In the genomic region with DNA sequence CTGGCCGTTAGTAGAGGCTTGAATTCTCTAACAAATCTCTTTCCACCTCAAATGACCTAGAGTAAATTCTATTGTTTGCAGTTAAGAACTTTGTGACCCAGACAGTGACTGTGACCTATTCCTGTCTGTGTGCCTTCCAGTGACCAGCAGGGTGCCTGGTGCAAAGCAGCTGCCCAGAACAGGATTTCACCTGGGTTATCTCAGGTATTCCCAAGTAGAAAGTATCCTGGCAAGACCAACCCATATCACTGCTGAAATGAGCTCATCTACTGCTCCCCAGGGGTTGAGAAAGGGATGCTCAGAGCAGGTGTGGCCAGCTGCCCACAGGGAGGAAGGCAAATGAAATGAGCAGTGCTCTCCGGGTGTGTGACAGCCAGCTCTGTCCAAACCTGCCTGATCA, we compare ENCODE assay signal across 27 cellular contexts. TPM values are rescaled to one million over a fixed set of nuclear protein-coding genes. Genes with fewer than 3 reads are reported as not detected.
DNase-seq lines count a peak whose midpoint lies in the region; ATAC-seq and TF ChIP-seq lines count a peak whose summit lies in the region.
"Had no signal": no experiment of that assay in that cellular context is flagged by ENCODE, and none has a peak within 500 bp of the region (broad histone marks: within the 10 kb centered on the region; RNA-seq: fewer than 3 reads in every experiment).

No MANE protein-coding gene starts in this region.

- ATAC-seq in GM18511 (IDR thresholded peaks at IDR 0.05; ENCODE audit: unreplicated experiment) (no peak), upper lobe of right lung (no peak)
- ATAC-seq: natural killer cell had no signal

- H3K4me1 ChIP-seq in Caco-2 = peaks cover 25% of the 10 kb centered on the region
- no peaks in the 10 kb centered on the region for H3K4me1 ChIP-seq in upper lobe of right lung
- H3K4me1 ChIP-seq: left ventricle myocardium inferior had no signal

- peak; percentile 25 to 58 for TF ChIP-seq CTCF in Caco-2 (IDR thresholded peaks at IDR 0.05; ENCODE audit: insufficient read depth in 1 of 2, low read depth in 1 of 2, low read length in 1 of 2, severe bottlenecking in 1 of 2, unreplicated experiment in 1 of 2)
- TF ChIP-seq CTCF in LNCaP clone FGC (IDR thresholded peaks at IDR 0.05; ENCODE audit: control insufficient read depth, extremely low read depth, insufficient read depth) = 0 out of 2 replicates have a peak, but pooled peaks have one; percentile 17
- no peak for TF ChIP-seq CTCF in CD14-positive monocyte (IDR thresholded peaks at IDR 0.05)
- TF ChIP-seq CTCF in upper lobe of right lung (IDR thresholded peaks at IDR 0.05) = no peak

- no peaks in the 10 kb centered on the region for H3K9me3 Mint-ChIP-seq in Caco-2 (ENCODE audit: unreplicated experiment)
- peaks cover 0 to 3% (median 0%) of the 10 kb centered on the region in 7 donors for H3K9me3 Mint-ChIP-seq in CD14-positive monocyte
- H3K9me3 Mint-ChIP-seq: activated naive CD4-positive, alpha-beta T cell treated with anti-CD3 and anti-CD28 coated beads for 36 hours; natural killer cell had no signal

- H3K4me1 Mint-ChIP-seq in Caco-2 (ENCODE audit: low read depth, unreplicated experiment) (peaks cover 26% of the 10 kb centered on the region), CD14-positive monocyte (no peaks in the 10 kb centered on the region)

- no peak overlapping the region for H3K4me3 ChIP-seq in Caco-2 (ENCODE audit: low read depth, low read length)
- no peak overlapping the region for H3K4me3 ChIP-seq in LNCaP clone FGC (ENCODE audit: low read depth, low read length)
- H3K4me3 ChIP-seq in upper lobe of right lung = no peak overlapping the region
- H3K4me3 ChIP-seq: BLaER1, hepatocyte, left ventricle myocardium inferior had no signal

- H3K4me3 Mint-ChIP-seq in Caco-2 (ENCODE audit: unreplicated experiment) (no peak overlapping the region), CD14-positive monocyte (no peak overlapping the region)
- H3K4me3 Mint-ChIP-seq: activated naive CD4-positive, alpha-beta T cell treated with anti-CD3 and anti-CD28 coated beads for 36 hours; natural killer cell had no signal

- H3K36me3 ChIP-seq in Caco-2 (ENCODE audit: control insufficient read depth, insufficient read depth, low read length) = no peaks in the 10 kb centered on the region
- H3K36me3 ChIP-seq in upper lobe of right lung = no peaks in the 10 kb centered on the region
- H3K36me3 ChIP-seq: BLaER1, left ventricle myocardium inferior had no signal

- intact Hi-C loops in Caco-2 (cut with micrococcal nuclease; ENCODE audit: unreplicated experiment) (no loop called here), CD14-positive monocyte (cut with micrococcal nuclease) (no loop called here), upper lobe of right lung (cut with DNase I) (no loop called here)

- H3K27ac ChIP-seq in upper lobe of right lung = no peak overlapping the region
- H3K27ac ChIP-seq: BLaER1, hepatocyte, left ventricle myocardium inferior had no signal

- H3K27ac Mint-ChIP-seq in Caco-2 (ENCODE audit: unreplicated experiment) (no peak overlapping the region), CD14-positive monocyte (no peak overlapping the region)
- H3K27ac Mint-ChIP-seq: activated naive CD4-positive, alpha-beta T cell treated with anti-CD3 and anti-CD28 coated beads for 36 hours; natural killer cell had no signal

- H3K36me3 Mint-ChIP-seq in Caco-2 (ENCODE audit: insufficient read depth, unreplicated experiment) (no peaks in the 10 kb centered on the region), CD14-positive monocyte (no peaks in the 10 kb centered on the region)
- H3K36me3 Mint-ChIP-seq: natural killer cell had no signal

- H3K9me3 ChIP-seq in Caco-2 (no peaks in the 10 kb centered on the region), upper lobe of right lung (no peaks in the 10 kb centered on the region)
- H3K9me3 ChIP-seq: BLaER1, left ventricle myocardium inferior, SK-N-SH had no signal

- DNase-seq in Caco-2 (no peak), LNCaP clone FGC (ENCODE audit: low read depth) (peak; percentile 92), NCI-H69 (lab: John Stamatoyannopoulos, UW) (peak; percentile 39), iPS-NIHi11 (ENCODE audit: low spot score) (peak; percentile 22), CD14-positive monocyte (ENCODE audit: low spot score) (no peak), upper lobe of right lung (no peak)
- DNase-seq: ACHN; activated CD4-positive, alpha-beta T cell treated with anti-CD3 and anti-CD28 coated beads for 4 hours; activated naive CD4-positive, alpha-beta T cell treated with anti-CD3 and anti-CD28 coated beads for 36 hours; activated T-cell treated with anti-CD3 and anti-CD28 coated beads, Interleukin-2, amount 50 U/mL, for 48 hours; Calu3; effector CD4-positive, alpha-beta T cell; left ventricle myocardium inferior; midbrain; natural killer cell; NCI-H1930; NCI-H524 treated with DMSO at 0.1 percent for 48 hours; SK-N-SH; T-helper 2 cell had no signal

- no TSS peak for BruUV-seq in Caco-2 (replicated peaks; lab: Mats Ljungman, UMichigan)

- no peaks in the 10 kb centered on the region for H3K27me3 Mint-ChIP-seq in Caco-2 (ENCODE audit: insufficient read depth, unreplicated experiment)
- H3K27me3 Mint-ChIP-seq in CD14-positive monocyte (ENCODE audit: low read depth in 3 of 3) = peaks cover 0 to 5% (median 0%) of the 10 kb centered on the region in 3 donors

- POLR2A ChIA-PET in Caco-2 (lab: Charles Lee) = interaction anchor here (1.1 kb wide), 1 partner anchor 16 kb away, joined by 3 read pairs; no protein-coding TSS in a partner anchor

- H3K27me3 ChIP-seq in Caco-2 (replicated peaks; ENCODE audit: control insufficient read depth, insufficient read depth, low read length) (no peaks in the 10 kb centered on the region), upper lobe of right lung (no peaks in the 10 kb centered on the region)
- H3K27me3 ChIP-seq: BLaER1, hepatocyte had no signal

- CTCF ChIA-PET in Caco-2 (lab: Charles Lee) = interaction anchor here (0.6 to 1.0 kb wide), 2 partner anchors 16 to 31 kb away, joined by 3 read pairs; no protein-coding TSS in a partner anchor

RNA-seq across cellular contexts. Expression of a gene that starts 2.1 kb away (rescaled TPM):
- 0.84 and 4.0 TPM in 2 replicates for total RNA-seq in Caco-2 (2022)
- not detected for polyA plus RNA-seq in CD14-positive monocyte
- total RNA-seq in upper lobe of right lung = not detected
- total RNA-seq: activated naive CD4-positive, alpha-beta T cell treated with anti-CD3 and anti-CD28 coated beads for 36 hours; frontal cortex; left ventricle myocardium inferior; natural killer cell; osteoblast; renal cortical epithelial cell; subcutaneous adipose tissue; urinary bladder had no signal
- polyA plus RNA-seq: SK-N-SH had no signal

RNA-seq across cellular contexts. Expression of a gene that starts 17.7 kb away (rescaled TPM):
- total RNA-seq in Caco-2 (2022) = 139 and 142 TPM in 2 replicates
- polyA plus RNA-seq in CD14-positive monocyte = 100 to 1,000 TPM; 784 to 853 TPM
- total RNA-seq in upper lobe of right lung = 187 TPM

Comparison
In these comparisons a context has a peak if more than half of its experiments do, and no peak if none do; other contexts are left out.
1. DNase-seq: peak in LNCaP clone FGC (single experiment), NCI-H69 (single experiment) and iPS-NIHi11 (single experiment); none in Caco-2 (0 of 2), CD14-positive monocyte (single experiment) and upper lobe of right lung (single experiment).
2. CTCF ChIP-seq: peak in Caco-2 (2 of 2) and LNCaP clone FGC (single experiment); none in CD14-positive monocyte (single experiment) and upper lobe of right lung (single experiment).